9 cellular contexts compared by ENCODE assay signal in the genomic region with DNA sequence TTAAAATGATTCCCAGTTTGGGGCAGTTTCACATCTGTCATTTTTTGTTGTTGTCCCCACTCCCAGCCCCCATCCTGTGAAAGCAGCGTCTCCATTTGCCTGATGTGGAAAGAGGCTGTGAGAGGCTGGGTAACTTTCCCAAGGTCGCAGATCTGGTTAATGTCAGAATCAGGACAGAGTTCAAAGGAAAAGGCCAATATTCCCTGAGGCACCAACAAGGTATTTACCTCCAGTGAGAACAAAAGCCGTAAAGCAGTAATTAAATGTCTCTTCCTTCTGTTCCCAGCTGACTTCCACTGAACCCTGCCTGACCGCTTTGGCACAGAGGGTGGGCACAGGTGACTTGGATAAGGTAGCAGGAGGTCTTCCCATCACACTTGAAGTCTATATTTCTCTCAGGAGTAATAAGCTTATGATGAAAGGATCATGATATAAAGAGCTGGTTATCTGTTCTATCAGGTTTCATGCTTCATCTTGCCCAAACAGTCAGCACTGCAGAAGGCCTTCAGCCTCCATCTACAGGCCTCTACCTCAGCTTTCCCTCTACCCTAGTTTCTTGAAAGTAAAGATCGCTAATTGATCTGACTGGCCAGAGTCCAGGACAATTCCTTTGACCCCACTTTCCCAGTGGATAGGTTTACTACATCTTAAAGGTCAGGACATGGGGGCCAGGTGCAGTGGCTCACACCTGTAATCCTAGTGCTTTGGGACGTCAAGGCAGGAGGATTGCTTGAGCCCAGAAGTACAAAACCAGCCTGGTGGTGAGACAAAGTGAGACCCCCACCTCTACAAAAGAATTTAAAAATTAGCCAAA. TPM values are rescaled to one million over a fixed set of nuclear protein-coding genes. Genes with fewer than 3 reads are reported as not detected.
A peak's percentile ranks its signal among the peaks of the same experiment; 100 is the strongest.
DNase-seq lines count a peak whose midpoint lies in the region; ATAC-seq and TF ChIP-seq lines count a peak whose summit lies in the region.
"Had no signal": no experiment of that assay in that cellular context is flagged by ENCODE, and none has a peak within 500 bp of the region (broad histone marks: within the 10 kb centered on the region; RNA-seq: fewer than 3 reads in every experiment).

No MANE protein-coding gene starts in this region.

- H3K27ac ChIP-seq in fibroblast of lung (ENCODE audit: insufficient read depth, low read length) (peak overlapping the region; percentile 95), prostate gland (peak overlapping the region; percentile 54 to 64)

- H3K27me3 ChIP-seq in fibroblast of lung (ENCODE audit: control insufficient read depth, insufficient read depth, low read length): no peaks in the 10 kb centered on the region
- H3K27me3 ChIP-seq in prostate gland (replicated peaks; ENCODE audit: insufficient read depth): no peaks in the 10 kb centered on the region

- peaks cover 37% of the 10 kb centered on the region for H3K4me1 ChIP-seq in fibroblast of lung (ENCODE audit: control insufficient read depth, extremely low read depth, insufficient read depth, low read length)
- peaks cover 7% of the 10 kb centered on the region for H3K4me1 ChIP-seq in prostate gland (replicated peaks)

- TF ChIP-seq CTCF in fibroblast of lung (conservative IDR thresholded peaks at IDR 0.05 in 1 of 2, IDR thresholded peaks at IDR 0.05 in 1 of 2; ENCODE audit: low read depth in 1 of 2, low read length in 2 of 2) (no peak), prostate gland (IDR thresholded peaks at IDR 0.05) (no peak)

- peak overlapping the region; percentile 92 for H3K4me2 ChIP-seq in fibroblast of lung (ENCODE audit: extremely low read depth, insufficient read depth, low read length)

- H2AFZ ChIP-seq in fibroblast of lung (ENCODE audit: low read length): no peak overlapping the region

- WGBS in prostate gland: 47% methylated on average over 6 of the region's 6 CpGs

- DNase-seq in DMS153 treated with DMSO at 0.1 percent for 48 hours (lab: John Stamatoyannopoulos, UW; ENCODE audit: unreplicated experiment) (peak; percentile 52), SK-N-DZ (ENCODE audit: low spot score) (peak; percentile 40), fibroblast of lung (ENCODE audit: low read depth in 2 of 2) (no peak), prostate gland (ENCODE audit: low spot score) (no peak), dermis blood vessel endothelial cell (no peak), COR-L47 (lab: John Stamatoyannopoulos, UW) (no peak), inferior parietal cortex (ENCODE audit: extremely low spot score) (no peak)
- DNase-seq: stimulated activated CD8-positive, alpha-beta memory T cell treated with anti-CD3 and anti-CD28 coated beads, Interleukin-4, amount 100 ng/mL, for 48 hours had no signal

- no peaks in the 10 kb centered on the region for H3K79me2 ChIP-seq in fibroblast of lung (ENCODE audit: control insufficient read depth, insufficient read depth, low read length)

- H3K36me3 ChIP-seq in fibroblast of lung (ENCODE audit: control insufficient read depth, insufficient read depth, low read length) (no peaks in the 10 kb centered on the region), prostate gland (no peaks in the 10 kb centered on the region)

- TF ChIP-seq POLR2A in prostate gland (IDR thresholded peaks at IDR 0.05): no peak

- H3K9me3 ChIP-seq in fibroblast of lung (ENCODE audit: control insufficient read depth, insufficient read depth, low read depth, low read length): no peaks in the 10 kb centered on the region
- H3K9me3 ChIP-seq in prostate gland: no peaks in the 10 kb centered on the region

- H3K9ac ChIP-seq in fibroblast of lung (ENCODE audit: insufficient read depth, low read length): peak overlapping the region; percentile 49

- intact Hi-C loops in prostate gland (cut with DNase I): no loop called here

- ATAC-seq in HG03460 (IDR thresholded peaks at IDR 0.05; ENCODE audit: unreplicated experiment): no peak

- H4K20me1 ChIP-seq in fibroblast of lung (ENCODE audit: control insufficient read depth, extremely low read depth, insufficient read depth, low read length): no peaks in the 10 kb centered on the region

- peak overlapping the region in 1 of 4 experiments; percentile 8 for H3K4me3 ChIP-seq in fibroblast of lung (replicated peaks in 1 of 4; ENCODE audit: control extremely low read depth in 1 of 4, insufficient read depth in 1 of 4, low read depth in 3 of 4, low read length in 4 of 4)
- no peak overlapping the region for H3K4me3 ChIP-seq in prostate gland

RNA-seq across cellular contexts. Expression of a gene that starts 9.4 kb away (rescaled TPM):
- polyA plus RNA-seq in SK-N-DZ (2014; cell fraction: cytosol; rRNA removed): not detected in 2 replicates
- not detected in 2 replicates for polyA plus RNA-seq in SK-N-DZ (2014; cell fraction: nucleus; rRNA removed)
- total RNA-seq in fibroblast of lung (not detected in 2 replicates), prostate gland (not detected), dermis blood vessel endothelial cell (not detected in 2 replicates)
- 0.12 TPM in 1 of 2 replicates, not detected in the other for polyA plus RNA-seq in fibroblast of lung
- polyA plus RNA-seq in fibroblast of lung (2012): not detected in 2 replicates
- not detected in 2 replicates for polyA minus RNA-seq in fibroblast of lung (ENCODE audit: low replicate concordance)

RNA-seq across cellular contexts. Expression of a gene that starts 45.0 kb away (rescaled TPM):
- 64.3 and 72.3 TPM in 2 replicates for polyA plus RNA-seq in SK-N-DZ (2014; cell fraction: cytosol; rRNA removed)
- polyA plus RNA-seq in SK-N-DZ (2014; cell fraction: nucleus; rRNA removed): 30.6 and 41.2 TPM in 2 replicates
- total RNA-seq in fibroblast of lung: 209 and 380 TPM in 2 replicates
- 1,165 and 1,404 TPM in 2 replicates for polyA plus RNA-seq in fibroblast of lung
- 928 and 1,205 TPM in 2 replicates for polyA plus RNA-seq in fibroblast of lung (2012)
- 662 and 789 TPM in 2 replicates for polyA minus RNA-seq in fibroblast of lung (ENCODE audit: low replicate concordance)
- total RNA-seq in prostate gland: 100 to 1,000 TPM; 205 to 274 TPM
- total RNA-seq in dermis blood vessel endothelial cell: 931 and 1,060 TPM in 2 replicates

Comparison
In these comparisons a context has a peak if more than half of its experiments do, and no peak if none do; other contexts are left out.
1. DNase-seq: peak in DMS153 treated with DMSO at 0.1 percent for 48 hours (single experiment) and SK-N-DZ (single experiment); none in fibroblast of lung (0 of 2), prostate gland (single experiment), dermis blood vessel endothelial cell (single experiment), COR-L47 (single experiment) and inferior parietal cortex (single experiment).